8 cellular contexts compared by ENCODE assay signal in genomic region chr2:70133127-70133452, GRCh38. TPM values are rescaled to one million over a fixed set of nuclear protein-coding genes. Genes with fewer than 3 reads are reported as not detected.
DNase-seq lines count a peak whose midpoint lies in the region; ATAC-seq, FAIRE-seq and TF ChIP-seq lines count a peak whose summit lies in the region.

No MANE protein-coding gene starts in this region.

- no TSS peak for BruUV-seq in PC-3 (replicated peaks; lab: Mats Ljungman, UMichigan)
- BruUV-seq in endothelial cell of umbilical vein (replicated peaks; lab: Mats Ljungman, UMichigan), result no TSS peak

- peak overlapping the region; percentile 46 for H2BK120ac ChIP-seq in trophoblast cell (ENCODE audit: insufficient read depth, low read length, poor library complexity)

- H3K4me3 Mint-ChIP-seq in CD4-positive, alpha-beta T cell, result peak overlapping the region; percentile 83

- H3K4me1 ChIP-seq in PC-3 (ENCODE audit: insufficient read depth, low read length), result peaks cover 39% of the 10 kb centered on the region
- H3K4me1 ChIP-seq in endothelial cell of umbilical vein (ENCODE audit: control insufficient read depth, extremely low read depth, insufficient read depth, low read length), result peaks cover 40% of the 10 kb centered on the region
- peaks cover 7 to 18% of the 10 kb centered on the region in 2 experiments for H3K4me1 ChIP-seq in trophoblast cell (ENCODE audit: control insufficient read depth in 1 of 2, insufficient read depth in 2 of 2, low read length in 2 of 2)

- no peaks in the 10 kb centered on the region for H3K36me3 ChIP-seq in PC-3 (ENCODE audit: low read depth, low read length)
- no peaks in the 10 kb centered on the region for H3K36me3 ChIP-seq in endothelial cell of umbilical vein (ENCODE audit: control insufficient read depth in 2 of 2, extremely low read depth in 1 of 2, insufficient read depth in 2 of 2, low read length in 2 of 2)
- H3K36me3 ChIP-seq in trophoblast cell (ENCODE audit: control insufficient read depth in 1 of 2, insufficient read depth in 2 of 2, low read length in 2 of 2), result no peaks in the 10 kb centered on the region

- dilution Hi-C loops in endothelial cell of umbilical vein (cut with MboI; ENCODE audit: extremely low pct_ligation_motif_present, low sequenced_read_pairs), result no loop called here

- peak overlapping the region; percentile 84 for H3K27ac ChIP-seq in CD4-positive, alpha-beta T cell (ENCODE audit: low read depth, low read length)
- H3K27ac ChIP-seq in PC-3 (ENCODE audit: low read length), result peak overlapping the region; percentile 67
- peak overlapping the region; percentile 69 for H3K27ac ChIP-seq in endothelial cell of umbilical vein (ENCODE audit: insufficient read depth, low read depth, low read length)
- peak overlapping the region; percentile 54 for H3K27ac ChIP-seq in trophoblast cell (ENCODE audit: low read depth, low read length)

- no peak overlapping the region for H3K14ac ChIP-seq in trophoblast cell (ENCODE audit: low read length)

- H3K4me3 ChIP-seq in PC-3 (ENCODE audit: low read length) (peak overlapping the region; percentile 62), endothelial cell of umbilical vein (replicated peaks in 1 of 3; ENCODE audit: insufficient read depth in 1 of 3, low read depth in 1 of 3, low read length in 3 of 3) (peak overlapping the region in 1 of 3 experiments; percentile 38), trophoblast cell (ENCODE audit: low read depth, low read length) (no peak overlapping the region)

- H3K18ac ChIP-seq in trophoblast cell (ENCODE audit: low read length), result no peak overlapping the region

- WGBS in trophoblast cell (ENCODE audit: extremely low coverage, insufficient coverage, insufficient read length), result no CpG with 5 or more reads among the region's 1 CpG

- peak overlapping the region; percentile 49 for H4K8ac ChIP-seq in trophoblast cell (ENCODE audit: low read depth, low read length)

- H3K79me1 ChIP-seq in trophoblast cell (ENCODE audit: low read length), result peaks cover 10% of the 10 kb centered on the region

- no peaks in the 10 kb centered on the region for H3K27me3 ChIP-seq in CD4-positive, alpha-beta T cell (ENCODE audit: control insufficient read depth, insufficient read depth, low read length)
- H3K27me3 ChIP-seq in PC-3 (ENCODE audit: low read length) (no peaks in the 10 kb centered on the region), endothelial cell of umbilical vein (ENCODE audit: control insufficient read depth in 2 of 2, insufficient read depth in 2 of 2, low read length in 2 of 2) (no peaks in the 10 kb centered on the region), trophoblast cell (ENCODE audit: insufficient read depth, low read length) (no peaks in the 10 kb centered on the region)

- peak overlapping the region; percentile 72 for H4K91ac ChIP-seq in trophoblast cell (ENCODE audit: low read depth, low read length)

- no peaks in the 10 kb centered on the region for H3K9me1 ChIP-seq in endothelial cell of umbilical vein (replicated peaks; ENCODE audit: control insufficient read depth, extremely low read depth, insufficient read depth, low read length)

- no peak for TF ChIP-seq POLR2A in endothelial cell of umbilical vein (IDR thresholded peaks at IDR 0.05; ENCODE audit: low read depth, low read length)

- no peak overlapping the region for H3K23ac ChIP-seq in trophoblast cell (ENCODE audit: low read length)

- H3K79me2 ChIP-seq in PC-3 (ENCODE audit: low read length) (no peaks in the 10 kb centered on the region), endothelial cell of umbilical vein (ENCODE audit: control insufficient read depth, insufficient read depth, low read length) (no peaks in the 10 kb centered on the region), trophoblast cell (ENCODE audit: control insufficient read depth, insufficient read depth, low read length, poor library complexity) (no peaks in the 10 kb centered on the region)

- intact Hi-C loops in CD4-positive, alpha-beta T cell (cut with DNase I, micrococcal nuclease), result loop anchor here in 1 of 2 experiments (1.0 to 2.0 kb wide), 2 partner anchors 8 to 46 kb away; partner anchors contain the start of gene PCBP1
- intact Hi-C loops in PC-3 (cut with micrococcal nuclease), result no loop called here
- intact Hi-C loops in endothelial cell of umbilical vein (cut with micrococcal nuclease), result loop anchor here (1.0 to 2.0 kb wide), 2 partner anchors 9 to 46 kb away; partner anchors contain the start of gene PCBP1

- H2AFZ ChIP-seq in PC-3 (ENCODE audit: low read length) (peak overlapping the region; percentile 84), endothelial cell of umbilical vein (ENCODE audit: low read depth, low read length) (peak overlapping the region; percentile 13), trophoblast cell (ENCODE audit: insufficient read depth, low read length, poor library complexity) (no peak overlapping the region)

- no peaks in the 10 kb centered on the region for H3K27me3 Mint-ChIP-seq in CD4-positive, alpha-beta T cell

- peaks cover 5% of the 10 kb centered on the region for H3K36me3 Mint-ChIP-seq in CD4-positive, alpha-beta T cell (ENCODE audit: low read depth)

- H3F3A ChIP-seq in PC-3 (ENCODE audit: low read length, unreplicated experiment), result no peaks in the 10 kb centered on the region

- H3K4ac ChIP-seq in trophoblast cell (ENCODE audit: low read depth, low read length), result no peak overlapping the region

- no peaks in the 10 kb centered on the region for H3K9me3 ChIP-seq in CD4-positive, alpha-beta T cell (ENCODE audit: control insufficient read depth, low read length)
- H3K9me3 ChIP-seq in PC-3 (ENCODE audit: low read length), result no peaks in the 10 kb centered on the region
- no peaks in the 10 kb centered on the region for H3K9me3 ChIP-seq in endothelial cell of umbilical vein (replicated peaks; ENCODE audit: control insufficient read depth, insufficient read depth, low read length)
- H3K9me3 ChIP-seq in trophoblast cell (ENCODE audit: insufficient read depth, low read depth, low read length), result no peaks in the 10 kb centered on the region

- peak overlapping the region; percentile 63 for H3K9ac ChIP-seq in PC-3 (ENCODE audit: low read length)
- H3K9ac ChIP-seq in endothelial cell of umbilical vein (replicated peaks; ENCODE audit: extremely low read depth, insufficient read depth, low read length), result peak overlapping the region; percentile 64
- no peak overlapping the region for H3K9ac ChIP-seq in trophoblast cell (ENCODE audit: low read length)

- no peak for ATAC-seq in CD4-positive, alpha-beta T cell (ENCODE audit: poor library complexity)
- ATAC-seq in PC-3, result no peak
- no peak for ATAC-seq in GM19328 (IDR thresholded peaks at IDR 0.05; ENCODE audit: unreplicated experiment)
- no peak for ATAC-seq in HG03442 (IDR thresholded peaks at IDR 0.05; ENCODE audit: unreplicated experiment)
- ATAC-seq in HG02798 (IDR thresholded peaks at IDR 0.05; ENCODE audit: poor library complexity, unreplicated experiment), result no peak
- ATAC-seq in GM21526 (IDR thresholded peaks at IDR 0.05; ENCODE audit: low FRiP score, unreplicated experiment), result no peak

- no peak for FAIRE-seq in endothelial cell of umbilical vein (lab: Jason Lieb, UNC)

- no peaks in the 10 kb centered on the region for H3K9me3 Mint-ChIP-seq in CD4-positive, alpha-beta T cell

- H3K4me2 ChIP-seq in PC-3 (ENCODE audit: low read length) (peak overlapping the region; percentile 82), endothelial cell of umbilical vein (ENCODE audit: insufficient read depth, low read length) (peak overlapping the region; percentile 57), trophoblast cell (ENCODE audit: low read length) (no peak overlapping the region)

- no peak overlapping the region for H2AK5ac ChIP-seq in trophoblast cell (ENCODE audit: low read length)

- peak overlapping the region; percentile 62 for H2BK12ac ChIP-seq in trophoblast cell (ENCODE audit: low read length)

- no peaks in the 10 kb centered on the region for H4K20me1 ChIP-seq in PC-3 (ENCODE audit: low read length)
- no peaks in the 10 kb centered on the region for H4K20me1 ChIP-seq in endothelial cell of umbilical vein (replicated peaks; ENCODE audit: control insufficient read depth, extremely low read depth, insufficient read depth, low read length)

- H2BK5ac ChIP-seq in trophoblast cell (ENCODE audit: low read depth, low read length, poor library complexity), result no peak overlapping the region

- no peaks in the 10 kb centered on the region for H3K9me2 ChIP-seq in PC-3 (replicated peaks; ENCODE audit: low read length)

- H3K4me1 Mint-ChIP-seq in CD4-positive, alpha-beta T cell (ENCODE audit: low read depth), result peaks cover 72% of the 10 kb centered on the region

- CTCF ChIA-PET in CD4-positive, alpha-beta T cell (lab: Charles Lee), result interaction anchor here (0.8 to 4.3 kb wide), 11 partner anchors 8 to 221 kb away, joined by 3 to 19 read pairs (median 5); partner anchors contain the start of gene MXD1
- CTCF ChIA-PET in PC-3 (lab: Charles Lee) (no interaction called here), endothelial cell of umbilical vein (lab: Charles Lee) (interaction anchor here (1.0 to 2.5 kb wide), 7 partner anchors 10 to 219 kb away, joined by 3 to 10 read pairs (median 6); no protein-coding TSS in a partner anchor)

- no peak for TF ChIP-seq CTCF in CD4-positive, alpha-beta T cell (IDR thresholded peaks at IDR 0.05)
- TF ChIP-seq CTCF in PC-3 (conservative IDR thresholded peaks at IDR 0.05; ENCODE audit: low read depth, low read length) (no peak), endothelial cell of umbilical vein (IDR thresholded peaks at IDR 0.05; ENCODE audit: extremely low read depth in 1 of 2, insufficient read depth in 1 of 2, low read depth in 1 of 2, low read length in 2 of 2) (no peak)

- H3K27ac Mint-ChIP-seq in CD4-positive, alpha-beta T cell, result peak overlapping the region; percentile 96

- H4K12ac ChIP-seq in trophoblast cell (ENCODE audit: low read depth, low read length), result no peak overlapping the region

- DNase-seq in CD4-positive, alpha-beta T cell, result no peak
- DNase-seq in PC-3 (no peak), endothelial cell of umbilical vein (ENCODE audit: low read depth, low spot score) (no peak), trophoblast cell (no peak)

- POLR2A ChIA-PET in CD4-positive, alpha-beta T cell (lab: Charles Lee), result interaction anchor here (0.8 to 15.8 kb wide), 17 partner anchors 7 to 523 kb away, joined by 3 to 932 read pairs (median 16); partner anchors contain the start of genes AAK1, C2orf42, MXD1 and PCBP1
- POLR2A ChIA-PET in PC-3 (lab: Charles Lee; ENCODE audit: unreplicated experiment), result interaction anchor here (0.5 to 1.1 kb wide), 4 partner anchors 9 to 219 kb away, joined by 3 to 6 read pairs (median 4); no protein-coding TSS in a partner anchor
- POLR2A ChIA-PET in endothelial cell of umbilical vein (lab: Charles Lee), result interaction anchor here (1.0 to 2.9 kb wide), 4 partner anchors 9 to 44 kb away, joined by 3 to 13 read pairs (median 6); no protein-coding TSS in a partner anchor

RNA-seq across cellular contexts. Expression of gene PCBP1, which starts 45.8 kb away (rescaled TPM):
- 100 to 1,000 TPM; 228 to 233 TPM for total RNA-seq in CD4-positive, alpha-beta T cell
- 39.2 and 59.7 TPM in 2 replicates for total RNA-seq in PC-3 (2014; rRNA removed)
- total RNA-seq in endothelial cell of umbilical vein, result 342 and 360 TPM in 2 replicates
- polyA plus RNA-seq in endothelial cell of umbilical vein, result 181 and 196 TPM in 2 replicates
- polyA plus RNA-seq in endothelial cell of umbilical vein (2011; cell fraction: cytosol; rRNA removed), result 162 and 170 TPM in 2 replicates
- polyA plus RNA-seq in endothelial cell of umbilical vein (2011; cell fraction: nucleus; rRNA removed), result 77.1 and 86.7 TPM in 2 replicates
- polyA plus RNA-seq in endothelial cell of umbilical vein (2012), result 304 and 311 TPM in 2 replicates
- polyA minus RNA-seq in endothelial cell of umbilical vein, result 98.7 and 112 TPM in 2 replicates
- polyA minus RNA-seq in endothelial cell of umbilical vein (2011; cell fraction: cytosol; rRNA and poly(A)+ RNA removed), result 89.6 TPM
- polyA minus RNA-seq in endothelial cell of umbilical vein (2011; cell fraction: nucleus; rRNA and poly(A)+ RNA removed), result 37.1 and 39.4 TPM in 2 replicates
- polyA plus RNA-seq in trophoblast cell (2013), result 407 and 419 TPM in 2 replicates

RNA-seq across cellular contexts. Expression of gene C2orf42, which starts 57.7 kb away (rescaled TPM):
- 10 to 100 TPM; 16.9 to 18.4 TPM for total RNA-seq in CD4-positive, alpha-beta T cell
- total RNA-seq in PC-3 (2014; rRNA removed), result 17.1 and 21.1 TPM in 2 replicates
- 12.0 and 13.1 TPM in 2 replicates for total RNA-seq in endothelial cell of umbilical vein
- polyA plus RNA-seq in endothelial cell of umbilical vein, result 6.8 and 7.9 TPM in 2 replicates
- 5.3 and 6.2 TPM in 2 replicates for polyA plus RNA-seq in endothelial cell of umbilical vein (2011; cell fraction: cytosol; rRNA removed)
- polyA plus RNA-seq in endothelial cell of umbilical vein (2011; cell fraction: nucleus; rRNA removed), result 15.3 and 17.6 TPM in 2 replicates
- 6.9 and 7.1 TPM in 2 replicates for polyA plus RNA-seq in endothelial cell of umbilical vein (2012)
- polyA minus RNA-seq in endothelial cell of umbilical vein, result 22.1 and 26.4 TPM in 2 replicates
- polyA minus RNA-seq in endothelial cell of umbilical vein (2011; cell fraction: cytosol; rRNA and poly(A)+ RNA removed), result 16.1 TPM
- polyA minus RNA-seq in endothelial cell of umbilical vein (2011; cell fraction: nucleus; rRNA and poly(A)+ RNA removed), result 21.7 and 22.3 TPM in 2 replicates
- 5.9 and 6.8 TPM in 2 replicates for polyA plus RNA-seq in trophoblast cell (2013)
